In the genomic region with DNA sequence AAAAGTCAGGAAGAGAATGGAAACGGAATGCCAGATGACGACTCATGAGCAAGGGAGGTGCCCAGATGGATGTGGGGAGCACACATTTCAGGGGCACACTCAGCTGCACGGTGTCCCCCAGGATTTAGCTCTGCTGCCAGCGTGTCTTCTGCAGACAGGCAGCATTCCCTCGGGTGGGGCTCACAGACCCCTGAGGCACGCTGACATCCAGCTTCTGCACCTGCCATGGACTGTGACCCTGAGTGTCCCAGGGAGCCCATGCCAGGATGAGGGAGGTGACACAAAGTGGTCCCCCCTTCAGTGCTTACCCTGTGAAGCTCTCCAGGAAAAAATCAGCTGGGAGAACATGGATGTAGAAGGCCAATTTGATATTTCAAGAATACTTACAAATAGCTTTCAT, we compare ENCODE assay signal across 17 cellular contexts.
A peak's percentile ranks its signal among the peaks of the same experiment; 100 is the strongest.
DNase-seq lines count a peak whose midpoint lies in the region; ATAC-seq, FAIRE-seq and TF ChIP-seq lines count a peak whose summit lies in the region.
"Had no signal": no experiment of that assay in that cellular context is flagged by ENCODE, and none has a peak within 500 bp of the region (broad histone marks: within the 10 kb centered on the region; RNA-seq: fewer than 3 reads in every experiment).

No MANE protein-coding gene starts in this region.

- H3K27ac ChIP-seq in H1 (ENCODE audit: low read depth, low read length) (no peak overlapping the region), aorta (ENCODE audit: low read depth in 1 of 2, low read length in 2 of 2) (no peak overlapping the region)
- H3K27ac ChIP-seq: BLaER1 treated with 17β-estradiol and CSF1 and Interleukin-3, amounts not matched to agents 10 nM and 100 nM; HL-60 had no signal

- no peak for ATAC-seq in activated CD8-positive, alpha-beta memory T cell treated with anti-CD3 and anti-CD28 coated beads, Interleukin-2, amount 10 ng/mL, durations not matched to agents 7 days and 5 days
- no peak for ATAC-seq in aorta (ENCODE audit: low FRiP score)
- ATAC-seq: GM12878, HCT116 had no signal

- H3K9me3 ChIP-seq in H1 (ENCODE audit: insufficient read depth in 2 of 2, low read depth in 1 of 2, low read length in 1 of 2) (no peaks in the 10 kb centered on the region), aorta (ENCODE audit: control insufficient read depth, low read length) (no peaks in the 10 kb centered on the region)
- H3K9me3 ChIP-seq: BLaER1 treated with 17β-estradiol and CSF1 and Interleukin-3, amounts not matched to agents 10 nM and 100 nM had no signal

- H3K4me2 ChIP-seq in H1 (ENCODE audit: insufficient read depth in 1 of 2, low read depth in 2 of 2, low read length in 2 of 2): no peak overlapping the region
- H3K4me2 ChIP-seq: BLaER1 treated with 17β-estradiol and CSF1 and Interleukin-3, amounts not matched to agents 10 nM and 100 nM had no signal

- H3K4me3 ChIP-seq in H1 (ENCODE audit: extremely low read depth in 1 of 4, insufficient read depth in 2 of 4, low read depth in 3 of 4, low read length in 4 of 4) (no peak overlapping the region), aorta (ENCODE audit: low read length in 2 of 2) (no peak overlapping the region)
- H3K4me3 ChIP-seq: BLaER1 treated with 17β-estradiol and CSF1 and Interleukin-3, amounts not matched to agents 10 nM and 100 nM; GM12878 had no signal

- H2BK5ac ChIP-seq in H1 (ENCODE audit: low read depth, low read length): no peak overlapping the region

- H3K79me1 ChIP-seq in H1 (ENCODE audit: low read depth, low read length): no peaks in the 10 kb centered on the region

- 0 out of 2 replicates have a peak overlapping the region, but pooled peaks have one; percentile 29 for H2BK15ac ChIP-seq in H1 (ENCODE audit: low read length)

- H4K5ac ChIP-seq in H1 (ENCODE audit: insufficient read length, low read depth, low read length): no peak overlapping the region

- no peak overlapping the region for H3K4ac ChIP-seq in H1 (replicated peaks; ENCODE audit: insufficient read length, low read depth, low read length)

- H3K27ac Mint-ChIP-seq in activated CD8-positive, alpha-beta memory T cell treated with anti-CD3 and anti-CD28 coated beads, Interleukin-2, amount 10 ng/mL, durations not matched to agents 7 days and 5 days: no peak overlapping the region
- no peak overlapping the region for H3K27ac Mint-ChIP-seq in osteocyte (ENCODE audit: unreplicated experiment)
- H3K27ac Mint-ChIP-seq: CD4-positive, CD25-positive, alpha-beta regulatory T cell had no signal

- TF ChIP-seq EP300 in H1 (IDR thresholded peaks at IDR 0.05; ENCODE audit: borderline replicate concordance in 1 of 2, low read depth in 2 of 2, low read length in 2 of 2): no peak

- TF ChIP-seq POLR2A in H1 (IDR thresholded peaks at IDR 0.05; ENCODE audit: control extremely low read depth in 1 of 2, low read depth in 2 of 2, low read length in 2 of 2): no peak

- H3K36me3 ChIP-seq in H1 (ENCODE audit: control insufficient read depth in 2 of 4, insufficient read depth in 4 of 4, low read length in 3 of 4) (no peaks in the 10 kb centered on the region), aorta (ENCODE audit: control insufficient read depth in 1 of 2, insufficient read depth in 2 of 2, low read length in 1 of 2) (no peaks in the 10 kb centered on the region)
- H3K36me3 ChIP-seq: BLaER1 treated with 17β-estradiol and CSF1 and Interleukin-3, amounts not matched to agents 10 nM and 100 nM had no signal

- peaks cover 2% of the 10 kb centered on the region for H3K9me3 Mint-ChIP-seq in activated CD8-positive, alpha-beta memory T cell treated with anti-CD3 and anti-CD28 coated beads, Interleukin-2, amount 10 ng/mL, durations not matched to agents 7 days and 5 days (ENCODE audit: low read depth)
- peaks cover 4% of the 10 kb centered on the region for H3K9me3 Mint-ChIP-seq in osteocyte (ENCODE audit: unreplicated experiment)

- no peak overlapping the region for H4K8ac ChIP-seq in H1 (ENCODE audit: extremely low read depth, insufficient read depth, low read length)

- 85% methylated on average over 6 of the region's 6 CpGs; no CpG with 5 or more reads in 1 of the 2 experiments for WGBS in H1 (ENCODE audit: extremely low coverage in 1 of 2, insufficient coverage in 1 of 2, insufficient read length in 1 of 2, insufficient replicate concordance in 2 of 2, low coverage in 1 of 2, low lambda C conversion rate in 2 of 2, missing lambda C conversion rate in 1 of 2), 2 experiments
- WGBS in aorta, 2 donors: 72 to 75% methylated on average over 6 of the region's 6 CpGs

- FAIRE-seq in H1 (lab: Jason Lieb, UNC): no peak
- FAIRE-seq: GM12878, GM18507, H54 had no signal

- no peak overlapping the region for H2BK120ac ChIP-seq in H1 (replicated peaks; ENCODE audit: low read depth, low read length)

- H3K23me2 ChIP-seq in H1 (ENCODE audit: low read depth, low read length): no peaks in the 10 kb centered on the region; the same call in 1 of the 2 replicates

- no peak overlapping the region for H3K18ac ChIP-seq in H1 (ENCODE audit: extremely low read depth, low read length)

- no peaks in the 10 kb centered on the region for H3K36me3 Mint-ChIP-seq in activated CD8-positive, alpha-beta memory T cell treated with anti-CD3 and anti-CD28 coated beads, Interleukin-2, amount 10 ng/mL, durations not matched to agents 7 days and 5 days
- H3K36me3 Mint-ChIP-seq in osteocyte (ENCODE audit: unreplicated experiment): no peaks in the 10 kb centered on the region
- H3K36me3 Mint-ChIP-seq: CD4-positive, CD25-positive, alpha-beta regulatory T cell had no signal

- no peak overlapping the region for H3K23ac ChIP-seq in H1 (ENCODE audit: insufficient read length)

- H4K20me1 ChIP-seq in H1 (replicated peaks in 1 of 2; ENCODE audit: control insufficient read depth in 1 of 2, insufficient read depth in 2 of 2, low read length in 2 of 2): no peaks in the 10 kb centered on the region
- H4K20me1 ChIP-seq: BLaER1 treated with 17β-estradiol and CSF1 and Interleukin-3, amounts not matched to agents 10 nM and 100 nM had no signal

- no peak overlapping the region for H3K9ac ChIP-seq in H1 (replicated peaks in 1 of 4; ENCODE audit: extremely low read depth in 1 of 4, low read depth in 3 of 4, low read length in 3 of 4)
- H3K9ac ChIP-seq: BLaER1 treated with 17β-estradiol and CSF1 and Interleukin-3, amounts not matched to agents 10 nM and 100 nM had no signal

- POLR2A ChIA-PET in H1 (lab: Charles Lee; ENCODE audit: partially characterized antibody): no interaction called here

- no peak overlapping the region for H2AK5ac ChIP-seq in H1 (ENCODE audit: low read depth, low read length)

- CTCF ChIA-PET in activated CD8-positive, alpha-beta memory T cell treated with anti-CD3 and anti-CD28 coated beads, Interleukin-2, amount 10 ng/mL, durations not matched to agents 7 days and 5 days (lab: Charles Lee): no interaction called here
- CTCF ChIA-PET in H1 (lab: Charles Lee; ENCODE audit: partially characterized antibody): interaction anchor here (1.2 kb wide), 2 partner anchors 331 to 408 kb away, joined by 3 read pairs; no protein-coding TSS in a partner anchor

- no peak for TF ChIP-seq CTCF in H1 (IDR thresholded peaks at IDR 0.05; ENCODE audit: control extremely low read depth in 1 of 3, insufficient read depth in 1 of 3, low read depth in 1 of 3, low read length in 3 of 3)
- no peak for TF ChIP-seq CTCF in osteocyte (IDR thresholded peaks at IDR 0.05)

- no peak overlapping the region for H4K91ac ChIP-seq in H1 (replicated peaks; ENCODE audit: insufficient read length, low read length)

- DNase-seq in activated CD8-positive, alpha-beta memory T cell treated with anti-CD3 and anti-CD28 coated beads, Interleukin-2, amount 50 U/mL, for 48 hours: peak; percentile 6
- no peak for DNase-seq in activated CD8-positive, alpha-beta memory T cell treated with anti-CD3 and anti-CD28 coated beads, Interleukin-2, amount 10 ng/mL, durations not matched to agents 7 days and 5 days
- DNase-seq in H1 (ENCODE audit: low read depth in 1 of 2, low spot score in 2 of 2) (peak in 1 of 2 experiments; percentile 22), osteocyte (ENCODE audit: extremely low spot score, unreplicated experiment) (peak; percentile 59), aorta (no peak), GM03348 (ENCODE audit: low spot score) (no peak), NCI-H1417 (lab: John Stamatoyannopoulos, UW) (no peak)
- DNase-seq: 8988T; ACHN; CD4-positive, CD25-positive, alpha-beta regulatory T cell; DMS53 had no signal

- no peak overlapping the region for H2BK12ac ChIP-seq in H1 (ENCODE audit: low read depth, low read length)

- intact Hi-C loops in aorta (cut with DNase I): no loop called here

- H3K4me1 ChIP-seq in H1 (replicated peaks in 1 of 4; ENCODE audit: control insufficient read depth in 3 of 4, insufficient read depth in 4 of 4, low read length in 3 of 4) (peaks cover 0 to 2% (median 0%) of the 10 kb centered on the region in 4 experiments; a peak in 1 of 7 replicates), aorta (ENCODE audit: control insufficient read depth in 1 of 2, insufficient read depth in 2 of 2, low read length in 2 of 2) (no peaks in the 10 kb centered on the region)

- H2BK20ac ChIP-seq in H1 (ENCODE audit: low read length): no peak overlapping the region

- H3K27me3 Mint-ChIP-seq in activated CD8-positive, alpha-beta memory T cell treated with anti-CD3 and anti-CD28 coated beads, Interleukin-2, amount 10 ng/mL, durations not matched to agents 7 days and 5 days: no peaks in the 10 kb centered on the region
- H3K27me3 Mint-ChIP-seq in osteocyte (ENCODE audit: unreplicated experiment): no peaks in the 10 kb centered on the region
- H3K27me3 Mint-ChIP-seq: CD4-positive, CD25-positive, alpha-beta regulatory T cell had no signal

- H3K56ac ChIP-seq in H1 (replicated peaks; ENCODE audit: insufficient read length, low read depth, low read length): no peak overlapping the region

- no peak overlapping the region for H2AFZ ChIP-seq in H1 (ENCODE audit: low read length)

- no peak overlapping the region for H3K14ac ChIP-seq in H1 (ENCODE audit: insufficient read length)

- no peaks in the 10 kb centered on the region for H3K4me1 Mint-ChIP-seq in activated CD8-positive, alpha-beta memory T cell treated with anti-CD3 and anti-CD28 coated beads, Interleukin-2, amount 10 ng/mL, durations not matched to agents 7 days and 5 days
- H3K4me1 Mint-ChIP-seq in osteocyte (ENCODE audit: unreplicated experiment): no peaks in the 10 kb centered on the region
- H3K4me1 Mint-ChIP-seq: CD4-positive, CD25-positive, alpha-beta regulatory T cell had no signal

- no peaks in the 10 kb centered on the region for H3K79me2 ChIP-seq in H1 (ENCODE audit: control insufficient read depth in 1 of 2, insufficient read depth in 2 of 2, low read length in 2 of 2)

- H3K27me3 ChIP-seq in H1 (replicated peaks in 1 of 4; ENCODE audit: control insufficient read depth in 3 of 4, extremely low read depth in 1 of 4, insufficient read depth in 3 of 4, low read length in 3 of 4) (no peaks in the 10 kb centered on the region), aorta (ENCODE audit: control insufficient read depth in 1 of 2, insufficient read depth in 2 of 2, low read length in 1 of 2) (no peaks in the 10 kb centered on the region)
- H3K27me3 ChIP-seq: BLaER1 treated with 17β-estradiol and CSF1 and Interleukin-3, amounts not matched to agents 10 nM and 100 nM had no signal

- H3K4me3 Mint-ChIP-seq in activated CD8-positive, alpha-beta memory T cell treated with anti-CD3 and anti-CD28 coated beads, Interleukin-2, amount 10 ng/mL, durations not matched to agents 7 days and 5 days: no peak overlapping the region
- H3K4me3 Mint-ChIP-seq in osteocyte (ENCODE audit: unreplicated experiment): no peak overlapping the region
- H3K4me3 Mint-ChIP-seq: CD4-positive, CD25-positive, alpha-beta regulatory T cell had no signal

- TF ChIP-seq RAD21 in H1 (IDR thresholded peaks at IDR 0.05 in 1 of 2, conservative IDR thresholded peaks at IDR 0.05 in 1 of 2; ENCODE audit: low read depth in 2 of 2, low read length in 2 of 2): no peak

Comparison
In these comparisons a context has a peak if more than half of its experiments do, and no peak if none do; other contexts are left out.
1. DNase-seq: peak in activated CD8-positive, alpha-beta memory T cell treated with anti-CD3 and anti-CD28 coated beads, Interleukin-2, amount 50 U/mL, for 48 hours (single experiment) and osteocyte (single experiment); none in activated CD8-positive, alpha-beta memory T cell treated with anti-CD3 and anti-CD28 coated beads, Interleukin-2, amount 10 ng/mL, durations not matched to agents 7 days and 5 days (single experiment), aorta (0 of 2), GM03348 (single experiment) and NCI-H1417 (0 of 3).